In genomic region chr3:102163039-102163817, GRCh38 we compare ENCODE assay signal across 11 cellular contexts.
DNase-seq lines count a peak whose midpoint lies in the region; FAIRE-seq and TF ChIP-seq lines count a peak whose summit lies in the region.
"Had no signal": no experiment of that assay in that cellular context is flagged by ENCODE, and none has a peak within 500 bp of the region (broad histone marks: within the 10 kb centered on the region; RNA-seq: fewer than 3 reads in every experiment).

No MANE protein-coding gene starts in this region.

- peak overlapping the region; percentile 39 for H3K27ac Mint-ChIP-seq in activated T-cell treated with anti-CD3 and anti-CD28 coated beads, Interleukin-2, amount 50 U/mL, for 24 hours
- no peak overlapping the region for H3K27ac Mint-ChIP-seq in activated CD4-positive, alpha-beta T cell treated with anti-CD3 and anti-CD28 coated beads, Interleukin-2, amount 10 ng/mL, durations not matched to agents 7 days and 5 days

- H4K20me1 ChIP-seq in keratinocyte (ENCODE audit: control insufficient read depth, extremely low read depth, insufficient read depth, low read length), result no peaks in the 10 kb centered on the region

- no peak overlapping the region for H3K4me3 Mint-ChIP-seq in activated T-cell treated with anti-CD3 and anti-CD28 coated beads, Interleukin-2, amount 50 U/mL, for 24 hours
- no peak overlapping the region for H3K4me3 Mint-ChIP-seq in activated CD4-positive, alpha-beta T cell treated with anti-CD3 and anti-CD28 coated beads, Interleukin-2, amount 10 ng/mL, durations not matched to agents 7 days and 5 days
- H3K4me3 Mint-ChIP-seq: CD4-positive, alpha-beta memory T cell had no signal

- CTCF ChIA-PET in activated CD4-positive, alpha-beta T cell treated with anti-CD3 and anti-CD28 coated beads, Interleukin-2, amount 10 ng/mL, durations not matched to agents 7 days and 5 days (lab: Charles Lee), result no interaction called here

- no peaks in the 10 kb centered on the region for H3K27me3 Mint-ChIP-seq in activated T-cell treated with anti-CD3 and anti-CD28 coated beads, Interleukin-2, amount 50 U/mL, for 24 hours
- H3K27me3 Mint-ChIP-seq in activated CD4-positive, alpha-beta T cell treated with anti-CD3 and anti-CD28 coated beads, Interleukin-2, amount 10 ng/mL, durations not matched to agents 7 days and 5 days, result no peaks in the 10 kb centered on the region
- H3K27me3 Mint-ChIP-seq: CD4-positive, alpha-beta memory T cell had no signal

- dilution Hi-C loops in keratinocyte (cut with MboI; ENCODE audit: extremely low pct_ligation_motif_present, low sequenced_read_pairs), result no loop called here

- no peaks in the 10 kb centered on the region for H3K36me3 ChIP-seq in keratinocyte (ENCODE audit: control insufficient read depth in 2 of 2, extremely low read depth in 1 of 2, insufficient read depth in 2 of 2, low read length in 2 of 2)

- no peaks in the 10 kb centered on the region for H3K79me2 ChIP-seq in keratinocyte (ENCODE audit: control insufficient read depth, insufficient read depth, low read length)

- peak overlapping the region; percentile 66 for H3K4me2 ChIP-seq in keratinocyte (ENCODE audit: control insufficient read depth, extremely low read depth, insufficient read depth, low read depth, low read length)

- no peaks in the 10 kb centered on the region for H3K9me1 ChIP-seq in keratinocyte (ENCODE audit: control insufficient read depth, extremely low read depth, insufficient read depth, low read length)

- no peaks in the 10 kb centered on the region for H3K27me3 ChIP-seq in keratinocyte (ENCODE audit: control insufficient read depth, extremely low read depth, insufficient read depth, low read length)

- H3K4me1 ChIP-seq in keratinocyte (ENCODE audit: control insufficient read depth, extremely low read depth, insufficient read depth, low read length), result peaks cover 22% of the 10 kb centered on the region

- H3K9ac ChIP-seq in keratinocyte (ENCODE audit: control insufficient read depth, extremely low read depth, insufficient read depth, low read length), result peak overlapping the region; percentile 58

- no peaks in the 10 kb centered on the region for H3K9me3 ChIP-seq in keratinocyte (ENCODE audit: control insufficient read depth, low read depth, low read length)

- TF ChIP-seq CTCF in keratinocyte (optimal IDR thresholded peaks at IDR 0.05 in 1 of 3, IDR thresholded peaks at IDR 0.05 in 1 of 3, conservative IDR thresholded peaks at IDR 0.05 in 1 of 3; ENCODE audit: extremely low read depth in 1 of 3, insufficient read depth in 2 of 3, low read length in 3 of 3), result no peak

- H3K36me3 Mint-ChIP-seq in activated T-cell treated with anti-CD3 and anti-CD28 coated beads, Interleukin-2, amount 50 U/mL, for 24 hours (ENCODE audit: low read depth), result no peaks in the 10 kb centered on the region
- no peaks in the 10 kb centered on the region for H3K36me3 Mint-ChIP-seq in activated CD4-positive, alpha-beta T cell treated with anti-CD3 and anti-CD28 coated beads, Interleukin-2, amount 10 ng/mL, durations not matched to agents 7 days and 5 days (ENCODE audit: low read depth)
- H3K36me3 Mint-ChIP-seq: CD4-positive, alpha-beta memory T cell had no signal

- H3K4me1 Mint-ChIP-seq in activated T-cell treated with anti-CD3 and anti-CD28 coated beads, Interleukin-2, amount 50 U/mL, for 24 hours (ENCODE audit: low read depth), result peaks cover 30% of the 10 kb centered on the region
- H3K4me1 Mint-ChIP-seq in activated CD4-positive, alpha-beta T cell treated with anti-CD3 and anti-CD28 coated beads, Interleukin-2, amount 10 ng/mL, durations not matched to agents 7 days and 5 days, result no peaks in the 10 kb centered on the region

- peak; percentile 81 for FAIRE-seq in keratinocyte (lab: Jason Lieb, UNC)
- FAIRE-seq: TTC549 had no signal

- peak overlapping the region; percentile 83 for H3K27ac ChIP-seq in keratinocyte (ENCODE audit: control insufficient read depth, insufficient read depth, low read length)

- no peaks in the 10 kb centered on the region for H3K9me3 Mint-ChIP-seq in activated T-cell treated with anti-CD3 and anti-CD28 coated beads, Interleukin-2, amount 50 U/mL, for 24 hours
- no peaks in the 10 kb centered on the region for H3K9me3 Mint-ChIP-seq in activated CD4-positive, alpha-beta T cell treated with anti-CD3 and anti-CD28 coated beads, Interleukin-2, amount 10 ng/mL, durations not matched to agents 7 days and 5 days
- H3K9me3 Mint-ChIP-seq: CD4-positive, alpha-beta memory T cell had no signal

- no peak for DNase-seq in activated T-cell treated with anti-CD3 and anti-CD28 coated beads, Interleukin-2, amount 50 U/mL, for 24 hours
- no peak for DNase-seq in activated T-cell treated with anti-CD3 and anti-CD28 coated beads, Interleukin-2, amount 50 U/mL, for 1 hour
- peak; percentile 94 for DNase-seq in amniotic epithelial cell (ENCODE audit: low read depth)
- DNase-seq in keratinocyte (ENCODE audit: low read depth, low spot score), result no peak
- DNase-seq in ureter (ENCODE audit: low spot score), result peak; percentile 59
- no peak for DNase-seq in activated CD4-positive, alpha-beta T cell treated with anti-CD3 and anti-CD28 coated beads, Interleukin-2, amount 10 ng/mL, durations not matched to agents 7 days and 5 days
- no peak for DNase-seq in NK-92 (lab: John Stamatoyannopoulos, UW; ENCODE audit: unreplicated experiment)
- no peak for DNase-seq in NCI-H2029 treated with DMSO at 0.1 percent for 48 hours (lab: John Stamatoyannopoulos, UW)
- DNase-seq: mesendoderm had no signal

- no peak overlapping the region for H3K4me3 ChIP-seq in keratinocyte (ENCODE audit: control insufficient read depth in 2 of 3, extremely low read depth in 1 of 3, insufficient read depth in 2 of 3, low read depth in 1 of 3, low read length in 3 of 3)

- POLR2A ChIA-PET in activated CD4-positive, alpha-beta T cell treated with anti-CD3 and anti-CD28 coated beads, Interleukin-2, amount 10 ng/mL, durations not matched to agents 7 days and 5 days (lab: Charles Lee), result no interaction called here

- peak overlapping the region; percentile 43 for H2AFZ ChIP-seq in keratinocyte (ENCODE audit: control insufficient read depth, low read length)

Comparison
In these comparisons a context has a peak if more than half of its experiments do, and no peak if none do; other contexts are left out.
1. DNase-seq: peak in amniotic epithelial cell (single experiment) and ureter (single experiment); none in activated T-cell treated with anti-CD3 and anti-CD28 coated beads, Interleukin-2, amount 50 U/mL, for 24 hours (single experiment), activated T-cell treated with anti-CD3 and anti-CD28 coated beads, Interleukin-2, amount 50 U/mL, for 1 hour (single experiment), keratinocyte (single experiment), activated CD4-positive, alpha-beta T cell treated with anti-CD3 and anti-CD28 coated beads, Interleukin-2, amount 10 ng/mL, durations not matched to agents 7 days and 5 days (single experiment), NK-92 (single experiment) and NCI-H2029 treated with DMSO at 0.1 percent for 48 hours (single experiment).